Comparison of ENCODE assay signal across 16 cellular contexts in genomic region chr12:1320021-1320420, GRCh38.
A peak's percentile ranks its signal among the peaks of the same experiment; 100 is the strongest.
DNase-seq lines count a peak whose midpoint lies in the region; ATAC-seq, FAIRE-seq and TF ChIP-seq lines count a peak whose summit lies in the region.
"Had no signal": no experiment of that assay in that cellular context is flagged by ENCODE, and none has a peak within 500 bp of the region (broad histone marks: within the 10 kb centered on the region; RNA-seq: fewer than 3 reads in every experiment).

No MANE protein-coding gene starts in this region.

- no peak overlapping the region for H3K14ac ChIP-seq in mesenchymal stem cell (ENCODE audit: low read length in 2 of 2)

- H2BK15ac ChIP-seq in mesenchymal stem cell (ENCODE audit: low read depth, poor library complexity, severe bottlenecking) = no peak overlapping the region

- TF ChIP-seq EP300 in HepG2 (IDR thresholded peaks at IDR 0.05; ENCODE audit: low read depth in 2 of 2, low read length in 2 of 2) (no peak), HepG2 (CRISPR knock-in tag; IDR thresholded peaks at IDR 0.05; ENCODE audit: borderline replicate concordance) (no peak)

- 100% methylated on average over 1 of the region's 1 CpG for WGBS in HepG2 (ENCODE audit: low lambda C conversion rate)
- WGBS in right lobe of liver (ENCODE audit: insufficient coverage, low coverage, low lambda C conversion rate, missing lambda C conversion rate) = 100% methylated on average over 1 of the region's 1 CpG
- no CpG with 5 or more reads among the region's 1 CpG for WGBS in mesenchymal stem cell

- H3K27me3 ChIP-seq in HepG2 (ENCODE audit: control insufficient read depth in 1 of 2, insufficient read depth in 2 of 2, low read length in 2 of 2) (no peaks in the 10 kb centered on the region), right lobe of liver (no peaks in the 10 kb centered on the region), Panc1 (ENCODE audit: control insufficient read depth, insufficient read depth, low read length) (no peaks in the 10 kb centered on the region), mesenchymal stem cell (ENCODE audit: control insufficient read depth in 1 of 2, insufficient read depth in 1 of 2, low read length in 2 of 2) (no peaks in the 10 kb centered on the region)
- H3K27me3 ChIP-seq: BLaER1 had no signal

- BruUV-seq in HepG2 (replicated peaks; lab: Mats Ljungman, UMichigan) (no TSS peak), Panc1 (replicated peaks; lab: Mats Ljungman, UMichigan) (no TSS peak)

- H4K8ac ChIP-seq in mesenchymal stem cell (ENCODE audit: low read length) = no peak overlapping the region

- no peak overlapping the region for H3K4me3 ChIP-seq in HepG2 (replicated peaks in 1 of 3; ENCODE audit: insufficient read depth in 1 of 3, low read depth in 2 of 3, low read length in 3 of 3)
- no peak overlapping the region for H3K4me3 ChIP-seq in right lobe of liver
- H3K4me3 ChIP-seq in Panc1 (ENCODE audit: low read depth in 2 of 2, low read length in 2 of 2) = no peak overlapping the region
- no peak overlapping the region for H3K4me3 ChIP-seq in mesenchymal stem cell (ENCODE audit: insufficient read depth in 1 of 2, low read depth in 1 of 2, low read length in 2 of 2)
- H3K4me3 ChIP-seq: BLaER1, GM12878, HAP-1 had no signal

- H3K4me2 ChIP-seq in HepG2 (ENCODE audit: low read depth, low read length) (no peak overlapping the region), mesenchymal stem cell (ENCODE audit: low read length, poor library complexity, severe bottlenecking) (no peak overlapping the region)
- H3K4me2 ChIP-seq: BLaER1 had no signal

- H3K36me3 ChIP-seq in HepG2 (replicated peaks in 1 of 2; ENCODE audit: control insufficient read depth in 1 of 2, insufficient read depth in 2 of 2, low read length in 2 of 2) (no peaks in the 10 kb centered on the region; a peak in 1 of 5 replicates), right lobe of liver (no peaks in the 10 kb centered on the region), Panc1 (ENCODE audit: control insufficient read depth, insufficient read depth, low read length) (no peaks in the 10 kb centered on the region), mesenchymal stem cell (ENCODE audit: control insufficient read depth in 1 of 2, insufficient read depth in 2 of 2, low read depth in 1 of 2, low read length in 2 of 2) (no peaks in the 10 kb centered on the region)
- H3K36me3 ChIP-seq: HAP-1 had no signal

- in situ Hi-C loops in HepG2 (cut with HindIII; ENCODE audit: extremely low pct_ligation_motif_present, low pct_unique_long_range_greater_than_20kb) = no loop called here
- in situ Hi-C loops in Panc1 (cut with HindIII; ENCODE audit: low pct_unique_long_range_greater_than_20kb, low sequenced_read_pairs) = no loop called here

- TF ChIP-seq POLR2A in HepG2 (IDR thresholded peaks at IDR 0.05; ENCODE audit: insufficient read depth in 1 of 2, low read depth in 2 of 2, low read length in 2 of 2) (no peak), right lobe of liver (IDR thresholded peaks at IDR 0.05) (no peak)

- no peak overlapping the region for H2AFZ ChIP-seq in HepG2 (ENCODE audit: low read length)
- H2AFZ ChIP-seq in mesenchymal stem cell (ENCODE audit: low read depth, low read length) = no peak overlapping the region

- ATAC-seq in HepG2 = no peak
- ATAC-seq in right lobe of liver = no peak
- no peak for ATAC-seq in Panc1
- no peak for ATAC-seq in GM19324 (IDR thresholded peaks at IDR 0.05; ENCODE audit: low FRiP score, unreplicated experiment)
- ATAC-seq in HG03135 (IDR thresholded peaks at IDR 0.05; ENCODE audit: unreplicated experiment) = no peak
- ATAC-seq: GM12878 had no signal

- H3K23ac ChIP-seq in mesenchymal stem cell (ENCODE audit: low read length in 2 of 2) = no peak overlapping the region

- H3K18ac ChIP-seq in mesenchymal stem cell (ENCODE audit: low read depth in 1 of 2, low read length in 2 of 2) = no peak overlapping the region

- TF ChIP-seq CTCF in HepG2 (CRISPR knock-in tag; IDR thresholded peaks at IDR 0.05) = no peak
- no peak for TF ChIP-seq CTCF in right lobe of liver (IDR thresholded peaks at IDR 0.05)
- TF ChIP-seq CTCF in Panc1 (IDR thresholded peaks at IDR 0.05) = no peak

- H3K9ac ChIP-seq in HepG2 (ENCODE audit: insufficient read depth, low read depth, low read length) (no peak overlapping the region), mesenchymal stem cell (ENCODE audit: low read length) (peak overlapping the region; percentile 86)
- H3K9ac ChIP-seq: BLaER1 had no signal

- no peak overlapping the region for H2BK5ac ChIP-seq in mesenchymal stem cell (ENCODE audit: low read depth, low read length, poor library complexity, severe bottlenecking)

- CTCF ChIA-PET in HepG2 (lab: Yijun Ruan, JAX; ENCODE audit: low intra/inter-chr PET ratio, low total read pairs) = no interaction called here
- CTCF ChIA-PET in Panc1 (lab: Charles Lee) = no interaction called here

- H3K79me1 ChIP-seq in mesenchymal stem cell (replicated peaks; ENCODE audit: low read length, poor library complexity, severe bottlenecking) = peaks cover 5% of the 10 kb centered on the region

- no peak for DNase-seq in HepG2 (ENCODE audit: low spot score)
- no peak for DNase-seq in right lobe of liver
- no peak for DNase-seq in Panc1 (ENCODE audit: low read depth, low spot score)
- no peak for DNase-seq in mesenchymal stem cell
- no peak for DNase-seq in GM19239 (ENCODE audit: insufficient read length, low spot score)
- DNase-seq: CD4-positive, alpha-beta memory T cell; DND-41; EL had no signal

- H2BK120ac ChIP-seq in mesenchymal stem cell (ENCODE audit: low read depth, low read length) = no peak overlapping the region

- H2BK12ac ChIP-seq in mesenchymal stem cell (ENCODE audit: low read length in 2 of 2) = no peak overlapping the region

- H3K27ac ChIP-seq in HepG2 (ENCODE audit: extremely low read length, insufficient read depth, low read length) = no peak overlapping the region
- H3K27ac ChIP-seq in right lobe of liver = no peak overlapping the region
- peak overlapping the region; percentile 89; the same call in 1 of the 2 replicates for H3K27ac ChIP-seq in Panc1 (ENCODE audit: low read length)
- H3K27ac ChIP-seq in mesenchymal stem cell (ENCODE audit: low read length, poor library complexity, severe bottlenecking) = no peak overlapping the region
- H3K27ac ChIP-seq: 22Rv1, BLaER1 had no signal

- no peak overlapping the region for H4K91ac ChIP-seq in mesenchymal stem cell (ENCODE audit: low read length)

- H3K4me1 ChIP-seq in HepG2 (ENCODE audit: insufficient read depth, low read length) (no peaks in the 10 kb centered on the region), right lobe of liver (peaks cover 0 to 16% (median 5%) of the 10 kb centered on the region in 4 donors), Panc1 (ENCODE audit: control insufficient read depth, insufficient read depth, low read length) (peaks cover 19% of the 10 kb centered on the region), mesenchymal stem cell (ENCODE audit: control insufficient read depth, insufficient read depth, low read depth, low read length) (peaks cover 3% of the 10 kb centered on the region)

- H4K20me1 ChIP-seq in HepG2 (ENCODE audit: insufficient read depth, low read length) = no peaks in the 10 kb centered on the region
- H4K20me1 ChIP-seq: BLaER1 had no signal

- FAIRE-seq in HepG2 (lab: Jason Lieb, UNC) (no peak), GM19239 (lab: Jason Lieb, UNC) (no peak)
- FAIRE-seq: GM12878, H1, HTR-8/SVneo had no signal

- no peaks in the 10 kb centered on the region for H3K79me2 ChIP-seq in HepG2 (ENCODE audit: insufficient read depth, low read length)

- H3K4ac ChIP-seq in mesenchymal stem cell (ENCODE audit: low read depth in 1 of 2, low read length in 2 of 2) = no peak overlapping the region

- POLR2A ChIA-PET in HepG2 (lab: Yijun Ruan, JAX) (no interaction called here), Panc1 (lab: Charles Lee) (no interaction called here)

- no peak overlapping the region for H2AK5ac ChIP-seq in mesenchymal stem cell (ENCODE audit: low read length, severe bottlenecking)

- intact Hi-C loops in HepG2 (cut with micrococcal nuclease; ENCODE audit: unreplicated experiment) = no loop called here
- intact Hi-C loops in right lobe of liver (cut with DNase I) = no loop called here
- intact Hi-C loops in Panc1 (cut with micrococcal nuclease; ENCODE audit: unreplicated experiment) = no loop called here

- H3K9me3 ChIP-seq in HepG2 (ENCODE audit: low read length) (no peaks in the 10 kb centered on the region), right lobe of liver (no peaks in the 10 kb centered on the region), Panc1 (ENCODE audit: control insufficient read depth, insufficient read depth, low read depth, low read length) (no peaks in the 10 kb centered on the region), mesenchymal stem cell (ENCODE audit: control insufficient read depth, low read length) (no peaks in the 10 kb centered on the region)
- H3K9me3 ChIP-seq: HAP-1 had no signal

- TF ChIP-seq RAD21 in HepG2 (CRISPR knock-in tag; IDR thresholded peaks at IDR 0.05) = no peak

TF ChIP-seq in HepG2, 621 proteins besides CTCF, POLR2A, EP300 and RAD21:
- TF ChIP-seq ARNT2 (CRISPR knock-in tag; IDR thresholded peaks at IDR 0.05; ENCODE audit: low read depth) (no peak), CCDC6 (CRISPR knock-in tag; IDR thresholded peaks at IDR 0.05) (no peak), MAFK (conservative IDR thresholded peaks at IDR 0.05 in 1 of 2, IDR thresholded peaks at IDR 0.05 in 1 of 2; ENCODE audit: low read length in 2 of 2) (peak in 1 of 2 experiments; percentile 60; a peak in 3 of 4 replicates), MAFF (IDR thresholded peaks at IDR 0.05; ENCODE audit: low read depth, low read length) (peak; percentile 49), DMAP1 (CRISPR knock-in tag; IDR thresholded peaks at IDR 0.05) (no peak), RFX5 (IDR thresholded peaks at IDR 0.05; ENCODE audit: low read depth, low read length) (no peak), MAF1 (CRISPR knock-in tag; IDR thresholded peaks at IDR 0.05; ENCODE audit: borderline replicate concordance) (no peak), MEIS1 (CRISPR knock-in tag; IDR thresholded peaks at IDR 0.05; ENCODE audit: borderline replicate concordance) (no peak)
